In the genomic region with DNA sequence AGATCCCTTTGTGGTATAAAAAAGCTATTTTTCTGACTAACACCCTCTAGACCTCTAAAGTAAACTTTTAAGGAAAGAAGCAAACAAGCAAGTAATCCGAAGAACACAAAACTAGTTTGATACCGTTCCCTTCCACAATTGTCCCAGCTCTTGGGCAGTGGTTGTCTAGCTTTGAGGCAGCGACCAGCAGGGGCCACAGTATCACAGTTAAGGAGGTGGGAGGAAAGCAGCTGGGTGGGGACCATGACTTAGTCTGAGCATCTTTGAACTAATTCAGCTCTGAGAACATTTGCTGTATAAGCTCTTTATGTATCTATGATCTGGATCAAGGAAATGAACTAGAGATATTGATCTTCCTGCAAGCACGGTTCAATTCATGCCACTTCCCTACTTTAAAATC, we compare ENCODE assay signal across 16 cellular contexts.
"Had no signal": no experiment of that assay in that cellular context is flagged by ENCODE, and none has a peak within 500 bp of the region (broad histone marks: within the 10 kb centered on the region; RNA-seq: fewer than 3 reads in every experiment).

No MANE protein-coding gene starts in this region.

- H3K27me3 ChIP-seq: body of pancreas, left lung had no signal

- FAIRE-seq: kidney had no signal

- H3K27ac ChIP-seq: body of pancreas, coronary artery, esophagus squamous epithelium, left lung, parathyroid adenoma had no signal

- H3K9me3 ChIP-seq: body of pancreas, esophagus squamous epithelium, left lung had no signal

- H3K9ac ChIP-seq: parathyroid adenoma had no signal

- H2AFZ ChIP-seq: parathyroid adenoma had no signal

- DNase-seq: activated CD4-positive, alpha-beta T cell treated with anti-CD3 and anti-CD28 coated beads, Interleukin-2, amount 50 U/mL, for 1 hour; activated CD8-positive, alpha-beta memory T cell treated with anti-CD3 and anti-CD28 coated beads for 24 hours; activated naive CD8-positive, alpha-beta T cell treated with anti-CD3 and anti-CD28 coated beads for 36 hours; amygdala; body of pancreas; effector CD4-positive, alpha-beta T cell; esophagus squamous epithelium; hippocampal formation; kidney; left lung; mammary epithelial cell; naive B cell; stimulated activated CD4-positive, alpha-beta T cell treated with anti-CD3 and anti-CD28 coated beads, Interleukin-12 subunit alpha, Interleukin-12 subunit beta, amount 100 ng/mL, for 4 hours; stimulated activated CD4-positive, alpha-beta T cell treated with anti-CD3 and anti-CD28 coated beads, Interleukin-2, amount 100 ng/mL, for 24 hours had no signal

- H3K4me3 ChIP-seq: body of pancreas, coronary artery, esophagus squamous epithelium, left lung had no signal

- H3K4me1 ChIP-seq: body of pancreas, left lung had no signal

- H3K36me3 ChIP-seq: esophagus squamous epithelium, left lung had no signal

- H3K79me2 ChIP-seq: parathyroid adenoma had no signal
